Comparison of ENCODE assay signal across 8 cellular contexts in the genomic region with DNA sequence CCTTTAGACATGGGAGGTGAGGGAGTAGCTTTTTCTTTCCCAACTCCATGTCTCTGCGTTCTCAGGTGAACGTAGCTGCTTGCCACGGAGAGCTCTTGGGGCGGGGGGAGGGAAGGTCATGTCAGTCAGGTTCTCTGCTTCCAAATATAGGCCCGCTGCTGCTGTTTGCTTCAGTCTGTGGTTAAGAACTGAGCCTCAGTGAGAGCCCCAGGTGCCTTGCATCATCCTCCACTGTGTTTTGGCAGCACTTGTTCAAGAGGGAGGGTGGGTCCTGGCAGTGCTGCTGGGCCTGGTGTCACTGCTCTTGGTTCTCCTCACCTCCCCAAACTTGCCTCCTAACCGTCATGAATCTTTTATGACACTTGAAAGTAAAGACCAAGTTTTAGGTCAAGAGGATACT. TPM values are rescaled to one million over a fixed set of nuclear protein-coding genes. Genes with fewer than 3 reads are reported as not detected.
DNase-seq lines count a peak whose midpoint lies in the region; ATAC-seq and TF ChIP-seq lines count a peak whose summit lies in the region.

No MANE protein-coding gene starts in this region.

- BruUV-seq in mammary epithelial cell (replicated peaks; lab: Mats Ljungman, UMichigan) = no TSS peak

- no peaks in the 10 kb centered on the region for H3K4me1 ChIP-seq in mammary epithelial cell (ENCODE audit: insufficient read depth, low read length)
- H3K4me1 ChIP-seq in left ventricle myocardium inferior = peaks cover 15% of the 10 kb centered on the region

- in situ Hi-C loops in mammary epithelial cell (cut with MboI; ENCODE audit: low sequenced_read_pairs in 2 of 2) = loop anchor here in 1 of 2 donors (25.0 kb wide), 1 partner anchor 551 kb away; no protein-coding TSS in a partner anchor

- H3K4me3 ChIP-seq in mammary epithelial cell (replicated peaks in 1 of 3; ENCODE audit: insufficient read depth in 1 of 3, low read depth in 2 of 3, low read length in 3 of 3) = no peak overlapping the region
- H3K4me3 ChIP-seq in left ventricle myocardium inferior = no peak overlapping the region

- H3K27me3 Mint-ChIP-seq in activated CD4-positive, alpha-beta T cell treated with anti-CD3 and anti-CD28 coated beads for 36 hours = no peaks in the 10 kb centered on the region
- peaks cover 5% of the 10 kb centered on the region for H3K27me3 Mint-ChIP-seq in nephron progenitor cell (ENCODE audit: low read depth, poor library complexity)

- DNase-seq in activated CD4-positive, alpha-beta T cell treated with anti-CD3 and anti-CD28 coated beads for 36 hours = peak; percentile 86
- no peak for DNase-seq in nephron progenitor cell
- DNase-seq in NOMO-1 treated with DMSO at 0.1 percent for 48 hours (lab: John Stamatoyannopoulos, UW; ENCODE audit: unreplicated experiment) = no peak
- no peak for DNase-seq in mammary epithelial cell
- DNase-seq in left ventricle myocardium inferior = no peak
- DNase-seq in NCI-H82 treated with DMSO at 0.1 percent for 48 hours (lab: John Stamatoyannopoulos, UW; ENCODE audit: unreplicated experiment) = no peak

- H3K27ac Mint-ChIP-seq in activated CD4-positive, alpha-beta T cell treated with anti-CD3 and anti-CD28 coated beads for 36 hours = peak overlapping the region; percentile 94
- H3K27ac Mint-ChIP-seq in nephron progenitor cell = peak overlapping the region; percentile 25

- CTCF ChIA-PET in activated CD4-positive, alpha-beta T cell treated with anti-CD3 and anti-CD28 coated beads for 36 hours (lab: Charles Lee) = interaction anchor here (0.5 to 2.0 kb wide), 9 partner anchors 11 to 449 kb away, joined by 3 to 7 read pairs (median 4); no protein-coding TSS in a partner anchor
- CTCF ChIA-PET in mammary epithelial cell (lab: Charles Lee; ENCODE audit: low non-redundant PET) = no interaction called here

- peak overlapping the region; percentile 59 for H3K4me3 Mint-ChIP-seq in activated CD4-positive, alpha-beta T cell treated with anti-CD3 and anti-CD28 coated beads for 36 hours
- H3K4me3 Mint-ChIP-seq in nephron progenitor cell = no peak overlapping the region

- H3K9me3 Mint-ChIP-seq in activated CD4-positive, alpha-beta T cell treated with anti-CD3 and anti-CD28 coated beads for 36 hours (ENCODE audit: low read depth) = peaks cover 7% of the 10 kb centered on the region
- H3K9me3 Mint-ChIP-seq in nephron progenitor cell = peaks cover 8% of the 10 kb centered on the region

- no peak for TF ChIP-seq CTCF in nephron progenitor cell (IDR thresholded peaks at IDR 0.05)
- TF ChIP-seq CTCF in mammary epithelial cell (conservative IDR thresholded peaks at IDR 0.05 in 1 of 2, IDR thresholded peaks at IDR 0.05 in 1 of 2; ENCODE audit: extremely low read depth in 1 of 2, insufficient read depth in 1 of 2, low read depth in 1 of 2, low read length in 2 of 2) = no peak
- TF ChIP-seq CTCF in left ventricle myocardium inferior (IDR thresholded peaks at IDR 0.05; ENCODE audit: borderline replicate concordance) = no peak

- intact Hi-C loops in activated CD4-positive, alpha-beta T cell treated with anti-CD3 and anti-CD28 coated beads for 36 hours (cut with DNase I, micrococcal nuclease) = loop anchor here (1.0 to 5.0 kb wide), 2 partner anchors 72 to 586 kb away; a partner anchor contains a TSS
- intact Hi-C loops in mammary epithelial cell (cut with micrococcal nuclease) (no loop called here), left ventricle myocardium inferior (cut with micrococcal nuclease) (no loop called here)

- H3K36me3 ChIP-seq in mammary epithelial cell (ENCODE audit: insufficient read depth, low read length) = peaks cover 3% of the 10 kb centered on the region
- H3K36me3 ChIP-seq in left ventricle myocardium inferior = peaks cover 46% of the 10 kb centered on the region

- peaks cover 4% of the 10 kb centered on the region for H3K9me3 ChIP-seq in mammary epithelial cell (replicated peaks; ENCODE audit: insufficient read depth, low read length)
- H3K9me3 ChIP-seq in left ventricle myocardium inferior (replicated peaks) = no peaks in the 10 kb centered on the region

- H4K20me1 ChIP-seq in mammary epithelial cell (ENCODE audit: insufficient read depth, low read length) = no peaks in the 10 kb centered on the region

- no peak overlapping the region for H3K9ac ChIP-seq in mammary epithelial cell (ENCODE audit: insufficient read depth, low read length)

- no peaks in the 10 kb centered on the region for H3K27me3 ChIP-seq in mammary epithelial cell (ENCODE audit: insufficient read depth, low read length)
- H3K27me3 ChIP-seq in left ventricle myocardium inferior (ENCODE audit: low read depth) = no peaks in the 10 kb centered on the region

- POLR2A ChIA-PET in activated CD4-positive, alpha-beta T cell treated with anti-CD3 and anti-CD28 coated beads for 36 hours (lab: Charles Lee) = interaction anchor here (0.6 to 1.1 kb wide), 5 partner anchors 10 to 130 kb away, joined by 3 to 11 read pairs (median 3); no protein-coding TSS in a partner anchor

- H3K36me3 Mint-ChIP-seq in activated CD4-positive, alpha-beta T cell treated with anti-CD3 and anti-CD28 coated beads for 36 hours (ENCODE audit: low read depth) = peaks cover 37% of the 10 kb centered on the region
- H3K36me3 Mint-ChIP-seq in nephron progenitor cell (ENCODE audit: low read depth) = peaks cover 22% of the 10 kb centered on the region

- H3K27ac ChIP-seq in mammary epithelial cell (ENCODE audit: insufficient read depth, low read depth, low read length) (no peak overlapping the region), left ventricle myocardium inferior (replicated peaks) (no peak overlapping the region)

- dilution Hi-C loops in mammary epithelial cell (cut with HindIII; ENCODE audit: low sequenced_read_pairs) = no loop called here

- ATAC-seq in GM18870 (IDR thresholded peaks at IDR 0.05; ENCODE audit: unreplicated experiment) = peak; percentile 75
- peak; percentile 80 for ATAC-seq in HG03025 (IDR thresholded peaks at IDR 0.05; ENCODE audit: low FRiP score, unreplicated experiment)
- ATAC-seq in activated CD4-positive, alpha-beta T cell treated with anti-CD3 and anti-CD28 coated beads for 36 hours = peak; percentile 74

- no peak overlapping the region for H2AFZ ChIP-seq in mammary epithelial cell (ENCODE audit: low read depth, low read length)

- WGBS in mammary epithelial cell (ENCODE audit: low coverage, missing lambda C conversion rate) = 100% methylated on average over 6 of the region's 6 CpGs

- H3K79me2 ChIP-seq in mammary epithelial cell (ENCODE audit: insufficient read depth, low read length) = no peaks in the 10 kb centered on the region

- no peak overlapping the region for H3K4me2 ChIP-seq in mammary epithelial cell (ENCODE audit: insufficient read depth, low read depth, low read length)

- H3K4me1 Mint-ChIP-seq in activated CD4-positive, alpha-beta T cell treated with anti-CD3 and anti-CD28 coated beads for 36 hours = peaks cover 65% of the 10 kb centered on the region
- H3K4me1 Mint-ChIP-seq in nephron progenitor cell = peaks cover 19% of the 10 kb centered on the region

RNA-seq across cellular contexts. Expression of a gene that starts 46.6 kb away (rescaled TPM):
- 10 to 100 TPM; 58.4 to 60.8 TPM for total RNA-seq in activated CD4-positive, alpha-beta T cell treated with anti-CD3 and anti-CD28 coated beads for 36 hours
- total RNA-seq in mammary epithelial cell (10 to 100 TPM; 48.6 to 65.2 TPM), left ventricle myocardium inferior (238 TPM)
- polyA plus RNA-seq in mammary epithelial cell = 42.9 TPM
- polyA minus RNA-seq in mammary epithelial cell = 41.5 TPM

Comparison
In these comparisons a context has a peak if more than half of its experiments do, and no peak if none do; other contexts are left out.
1. intact Hi-C loops: an anchor here in activated CD4-positive, alpha-beta T cell treated with anti-CD3 and anti-CD28 coated beads for 36 hours (1.0 to 5.0 kb wide); none called in mammary epithelial cell and left ventricle myocardium inferior.